Comparison of ENCODE assay signal across 11 cellular contexts in genomic region chr1:67559222-67559700, GRCh38.
A peak's percentile ranks its signal among the peaks of the same experiment; 100 is the strongest.
DNase-seq lines count a peak whose midpoint lies in the region; FAIRE-seq and TF ChIP-seq lines count a peak whose summit lies in the region.
"Had no signal": no experiment of that assay in that cellular context is flagged by ENCODE, and none has a peak within 500 bp of the region (broad histone marks: within the 10 kb centered on the region; RNA-seq: fewer than 3 reads in every experiment).

No MANE protein-coding gene starts in this region.

- peaks cover 4% of the 10 kb centered on the region for H3K4me1 Mint-ChIP-seq in activated CD4-positive, alpha-beta T cell treated with anti-CD3 and anti-CD28 coated beads, Interleukin-2, amount 10 ng/mL, durations not matched to agents 7 days and 5 days

- H3K9me3 ChIP-seq in mammary epithelial cell (replicated peaks; ENCODE audit: insufficient read depth, low read length) (no peaks in the 10 kb centered on the region), kidney (ENCODE audit: control insufficient read depth in 1 of 2, low read length in 2 of 2) (no peaks in the 10 kb centered on the region)
- H3K9me3 ChIP-seq: body of pancreas had no signal

- DNase-seq in HEK293T (ENCODE audit: extremely low spot score) (peak; percentile 49), mammary epithelial cell (peak; percentile 71), kidney (peak; percentile 79), superior temporal gyrus (ENCODE audit: extremely low spot score) (peak; percentile 49), NCI-H2196 treated with DMSO at 0.1 percent for 48 hours (lab: John Stamatoyannopoulos, UW; ENCODE audit: unreplicated experiment) (no peak), DMS79 (lab: John Stamatoyannopoulos, UW) (no peak), mesenteric fat pad (ENCODE audit: low spot score) (no peak)
- DNase-seq in activated CD4-positive, alpha-beta T cell treated with anti-CD3 and anti-CD28 coated beads, Interleukin-2, amount 10 ng/mL, durations not matched to agents 7 days and 5 days = no peak
- DNase-seq: activated B cell treated with CpG ODN at 0.5 μM for 24 hours, NCI-H1436 treated with DMSO at 0.1 percent for 48 hours had no signal

- intact Hi-C loops in mammary epithelial cell (cut with micrococcal nuclease) (no loop called here), kidney (cut with DNase I) (no loop called here)

- no peak overlapping the region for H3K27ac Mint-ChIP-seq in activated CD4-positive, alpha-beta T cell treated with anti-CD3 and anti-CD28 coated beads, Interleukin-2, amount 10 ng/mL, durations not matched to agents 7 days and 5 days
- H3K27ac Mint-ChIP-seq: activated B cell treated with CpG ODN at 0.5 μM for 24 hours had no signal

- peak overlapping the region; percentile 29 for H3K27ac ChIP-seq in mammary epithelial cell (ENCODE audit: insufficient read depth, low read depth, low read length)
- H3K27ac ChIP-seq in kidney (ENCODE audit: low read depth in 2 of 2, low read length in 2 of 2) = no peak overlapping the region
- H3K27ac ChIP-seq: body of pancreas had no signal

- H3K4me2 ChIP-seq in mammary epithelial cell (ENCODE audit: insufficient read depth, low read depth, low read length) = peak overlapping the region; percentile 76

- H3K9me3 Mint-ChIP-seq in activated CD4-positive, alpha-beta T cell treated with anti-CD3 and anti-CD28 coated beads, Interleukin-2, amount 10 ng/mL, durations not matched to agents 7 days and 5 days = no peaks in the 10 kb centered on the region
- H3K9me3 Mint-ChIP-seq: activated B cell treated with CpG ODN at 0.5 μM for 24 hours had no signal

- H3K27me3 ChIP-seq in mammary epithelial cell (ENCODE audit: insufficient read depth, low read length) = no peaks in the 10 kb centered on the region
- H3K27me3 ChIP-seq: body of pancreas had no signal

- dilution Hi-C loops in mammary epithelial cell (cut with HindIII; ENCODE audit: low sequenced_read_pairs) = no loop called here

- H2AFZ ChIP-seq in mammary epithelial cell (ENCODE audit: low read depth, low read length) = peak overlapping the region; percentile 91

- CTCF ChIA-PET in HEK293T (lab: Yijun Ruan, JAX) = no interaction called here
- CTCF ChIA-PET in mammary epithelial cell (lab: Charles Lee; ENCODE audit: low non-redundant PET) = interaction anchor here (0.6 kb wide), 1 partner anchor 125 kb away, joined by 4 read pairs; no protein-coding TSS in a partner anchor
- CTCF ChIA-PET in activated CD4-positive, alpha-beta T cell treated with anti-CD3 and anti-CD28 coated beads, Interleukin-2, amount 10 ng/mL, durations not matched to agents 7 days and 5 days (lab: Charles Lee) = interaction anchor here (0.6 to 4.4 kb wide), 2 partner anchors 200 to 240 kb away, joined by 3 to 17 read pairs; no protein-coding TSS in a partner anchor

- H3K4me3 Mint-ChIP-seq in activated CD4-positive, alpha-beta T cell treated with anti-CD3 and anti-CD28 coated beads, Interleukin-2, amount 10 ng/mL, durations not matched to agents 7 days and 5 days = no peak overlapping the region
- H3K4me3 Mint-ChIP-seq: activated B cell treated with CpG ODN at 0.5 μM for 24 hours had no signal

- peaks cover 16% of the 10 kb centered on the region for H3K4me1 ChIP-seq in mammary epithelial cell (ENCODE audit: insufficient read depth, low read length)
- H3K4me1 ChIP-seq in kidney (ENCODE audit: control insufficient read depth in 1 of 2, insufficient read depth in 1 of 2, low read depth in 1 of 2, low read length in 2 of 2) = peaks cover 17 to 28% of the 10 kb centered on the region in 2 donors

- no peaks in the 10 kb centered on the region for H4K20me1 ChIP-seq in mammary epithelial cell (ENCODE audit: insufficient read depth, low read length)

- in situ Hi-C loops in mammary epithelial cell (cut with MboI; ENCODE audit: low sequenced_read_pairs in 2 of 2) = no loop called here

- no peak for FAIRE-seq in kidney (lab: Jason Lieb, UNC)

- H3K36me3 ChIP-seq in mammary epithelial cell (ENCODE audit: insufficient read depth, low read length) (no peaks in the 10 kb centered on the region), kidney (ENCODE audit: control insufficient read depth in 1 of 2, insufficient read depth in 2 of 2, low read length in 2 of 2) (no peaks in the 10 kb centered on the region)

- H3K9ac ChIP-seq in mammary epithelial cell (ENCODE audit: insufficient read depth, low read length) (peak overlapping the region; percentile 56), kidney (ENCODE audit: low read length in 2 of 2) (no peak overlapping the region)

- H3K4me3 ChIP-seq in mammary epithelial cell (replicated peaks in 1 of 3; ENCODE audit: insufficient read depth in 1 of 3, low read depth in 2 of 3, low read length in 3 of 3) = peak overlapping the region in 1 of 3 experiments; percentile 25
- no peak overlapping the region for H3K4me3 ChIP-seq in kidney (ENCODE audit: low read length in 2 of 2)
- H3K4me3 ChIP-seq: body of pancreas had no signal

- H3K36me3 Mint-ChIP-seq in activated CD4-positive, alpha-beta T cell treated with anti-CD3 and anti-CD28 coated beads, Interleukin-2, amount 10 ng/mL, durations not matched to agents 7 days and 5 days (ENCODE audit: low read depth) = no peaks in the 10 kb centered on the region

- WGBS in mammary epithelial cell (ENCODE audit: low coverage, missing lambda C conversion rate) = 5% methylated on average over 13 of the region's 16 CpGs

- TF ChIP-seq CTCF in mammary epithelial cell (conservative IDR thresholded peaks at IDR 0.05 in 1 of 2, IDR thresholded peaks at IDR 0.05 in 1 of 2; ENCODE audit: extremely low read depth in 1 of 2, insufficient read depth in 1 of 2, low read depth in 1 of 2, low read length in 2 of 2) = no peak
- no peak for TF ChIP-seq CTCF in kidney (IDR thresholded peaks at IDR 0.05; ENCODE audit: borderline replicate concordance, extremely low read depth, insufficient read depth)

- no peaks in the 10 kb centered on the region for H3K27me3 Mint-ChIP-seq in activated CD4-positive, alpha-beta T cell treated with anti-CD3 and anti-CD28 coated beads, Interleukin-2, amount 10 ng/mL, durations not matched to agents 7 days and 5 days

- BruUV-seq in mammary epithelial cell (replicated peaks; lab: Mats Ljungman, UMichigan) = no TSS peak

- H3K79me2 ChIP-seq in mammary epithelial cell (ENCODE audit: insufficient read depth, low read length) = no peaks in the 10 kb centered on the region

- POLR2A ChIA-PET in HEK293T (lab: Yijun Ruan, JAX) = no interaction called here
- POLR2A ChIA-PET in activated CD4-positive, alpha-beta T cell treated with anti-CD3 and anti-CD28 coated beads, Interleukin-2, amount 10 ng/mL, durations not matched to agents 7 days and 5 days (lab: Charles Lee) = no interaction called here

TF ChIP-seq in HEK293T, 16 proteins besides CTCF, POLR2A, EP300 and RAD21:
- TF ChIP-seq BHLHE40 (IDR thresholded peaks at IDR 0.05; ENCODE audit: borderline replicate concordance) = no peak
- TF ChIP-seq TARDBP (IDR thresholded peaks at IDR 0.05) = no peak
- no peak for TF ChIP-seq SP1 (IDR thresholded peaks at IDR 0.05)
- TF ChIP-seq NFRKB (IDR thresholded peaks at IDR 0.05) = no peak

Comparison
In these comparisons a context has a peak if more than half of its experiments do, and no peak if none do; other contexts are left out.
1. DNase-seq: peak in HEK293T (single experiment), mammary epithelial cell (single experiment), kidney (single experiment) and superior temporal gyrus (single experiment); none in NCI-H2196 treated with DMSO at 0.1 percent for 48 hours (single experiment), DMS79 (single experiment), activated CD4-positive, alpha-beta T cell treated with anti-CD3 and anti-CD28 coated beads, Interleukin-2, amount 10 ng/mL, durations not matched to agents 7 days and 5 days (single experiment) and mesenteric fat pad (single experiment).